In the genomic region with DNA sequence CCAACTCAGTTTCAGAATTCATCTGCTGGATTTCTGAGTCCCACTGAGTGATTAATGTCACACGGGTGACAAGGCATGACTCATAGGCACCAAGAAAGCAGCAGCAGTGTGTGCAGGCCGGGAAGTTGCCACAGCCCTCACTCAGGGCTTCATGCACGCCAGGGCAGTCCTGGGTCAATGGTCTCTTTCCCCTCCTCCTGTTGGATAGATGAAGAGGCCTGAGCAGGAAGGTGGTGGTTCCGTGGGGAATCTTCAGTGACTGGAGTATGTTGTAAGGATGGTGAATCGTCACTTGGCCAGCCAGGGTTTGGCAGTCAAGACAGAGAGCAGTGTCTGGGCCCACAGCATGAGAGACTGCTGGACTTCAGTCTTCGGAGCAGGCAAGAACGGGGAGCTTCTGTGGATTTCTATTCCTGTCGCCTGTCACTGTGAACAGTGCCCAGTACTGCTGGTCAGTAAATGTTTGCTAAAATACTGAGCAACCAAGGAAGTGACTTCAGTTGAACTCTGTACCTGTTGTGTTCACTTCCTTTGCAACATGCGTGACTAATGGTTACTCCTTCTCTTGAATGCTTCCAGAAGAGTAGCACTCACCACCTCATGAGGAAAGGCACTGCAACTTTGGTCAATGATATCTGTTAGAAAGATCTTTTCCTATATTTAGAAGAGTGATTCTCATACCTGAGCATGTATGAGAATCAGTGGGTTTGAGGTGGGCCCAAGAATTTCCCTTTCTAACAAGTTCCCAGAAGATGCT, we compare ENCODE assay signal across 1 cellular context.
TF ChIP-seq lines count a peak whose summit lies in the region.

No MANE protein-coding gene starts in this region.

TF ChIP-seq in HepG2, 621 proteins besides CTCF, POLR2A, EP300 and RAD21 (continued from another document and continues in another):
- no peak; the same call in 1 of the 2 replicates for TF ChIP-seq ZNF124 (CRISPR knock-in tag; IDR thresholded peaks at IDR 0.05)
- TF ChIP-seq TEAD3 (CRISPR knock-in tag; optimal IDR thresholded peaks at IDR 0.05; ENCODE audit: borderline replicate concordance), result no peak
- no peak for TF ChIP-seq TSC22D2 (CRISPR knock-in tag; IDR thresholded peaks at IDR 0.05; ENCODE audit: borderline replicate concordance)
- TF ChIP-seq, protein P1, sequence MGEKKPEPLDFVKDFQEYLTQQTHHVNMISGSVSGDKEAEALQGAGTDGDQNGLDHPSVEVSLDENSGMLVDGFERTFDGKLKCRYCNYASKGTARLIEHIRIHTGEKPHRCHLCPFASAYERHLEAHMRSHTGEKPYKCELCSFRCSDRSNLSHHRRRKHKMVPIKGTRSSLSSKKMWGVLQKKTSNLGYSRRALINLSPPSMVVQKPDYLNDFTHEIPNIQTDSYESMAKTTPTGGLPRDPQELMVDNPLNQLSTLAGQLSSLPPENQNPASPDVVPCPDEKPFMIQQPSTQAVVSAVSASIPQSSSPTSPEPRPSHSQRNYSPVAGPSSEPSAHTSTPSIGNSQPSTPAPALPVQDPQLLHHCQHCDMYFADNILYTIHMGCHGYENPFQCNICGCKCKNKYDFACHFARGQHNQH (CRISPR knock-in tag; IDR thresholded peaks at IDR 0.05), result peak; percentile 83
- no peak for TF ChIP-seq TOE1 (CRISPR knock-in tag; IDR thresholded peaks at IDR 0.05)
- TF ChIP-seq, protein P2, sequence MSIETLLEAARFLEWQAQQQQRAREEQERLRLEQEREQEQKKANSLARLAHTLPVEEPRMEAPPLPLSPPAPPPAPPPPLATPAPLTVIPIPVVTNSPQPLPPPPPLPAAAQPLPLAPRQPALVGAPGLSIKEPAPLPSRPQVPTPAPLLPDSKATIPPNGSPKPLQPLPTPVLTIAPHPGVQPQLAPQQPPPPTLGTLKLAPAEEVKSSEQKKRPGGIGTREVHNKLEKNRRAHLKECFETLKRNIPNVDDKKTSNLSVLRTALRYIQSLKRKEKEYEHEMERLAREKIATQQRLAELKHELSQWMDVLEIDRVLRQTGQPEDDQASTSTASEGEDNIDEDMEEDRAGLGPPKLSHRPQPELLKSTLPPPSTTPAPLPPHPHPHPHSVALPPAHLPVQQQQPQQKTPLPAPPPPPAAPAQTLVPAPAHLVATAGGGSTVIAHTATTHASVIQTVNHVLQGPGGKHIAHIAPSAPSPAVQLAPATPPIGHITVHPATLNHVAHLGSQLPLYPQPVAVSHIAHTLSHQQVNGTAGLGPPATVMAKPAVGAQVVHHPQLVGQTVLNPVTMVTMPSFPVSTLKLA (IDR thresholded peaks at IDR 0.05), result no peak
- TF ChIP-seq KDM5B (CRISPR knock-in tag; IDR thresholded peaks at IDR 0.05; ENCODE audit: borderline replicate concordance), result 0 out of 2 replicates have a peak, but pooled peaks have one; percentile 40
- TF ChIP-seq EEA1 (CRISPR knock-in tag; IDR thresholded peaks at IDR 0.05; ENCODE audit: borderline replicate concordance), result no peak
- TF ChIP-seq POLR2G (IDR thresholded peaks at IDR 0.05; ENCODE audit: low read depth, low read length), result peak; percentile 72
- TF ChIP-seq, protein P3, sequence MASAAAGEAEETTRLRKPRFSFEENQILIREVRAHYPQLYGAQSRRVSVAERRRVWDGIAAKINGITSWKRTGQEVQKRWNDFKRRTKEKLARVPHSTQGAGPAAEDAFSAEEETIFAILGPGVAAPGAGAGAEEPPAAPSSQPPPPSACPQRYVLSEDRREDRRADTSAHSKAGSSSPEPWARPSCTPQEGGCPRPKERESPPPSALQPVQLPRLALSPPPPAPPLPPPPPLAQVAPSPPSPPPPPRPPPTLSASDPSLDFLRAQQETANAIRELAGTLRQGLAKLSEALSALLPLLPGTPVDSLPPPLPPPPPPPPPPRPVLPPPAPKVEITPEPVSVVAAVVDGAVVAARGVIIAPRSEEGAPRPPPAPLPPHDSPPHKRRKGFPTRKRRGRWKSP (CRISPR knock-in tag; IDR thresholded peaks at IDR 0.05), result 0 out of 2 replicates have a peak, but pooled peaks have one; percentile 60
- TF ChIP-seq, protein P4, sequence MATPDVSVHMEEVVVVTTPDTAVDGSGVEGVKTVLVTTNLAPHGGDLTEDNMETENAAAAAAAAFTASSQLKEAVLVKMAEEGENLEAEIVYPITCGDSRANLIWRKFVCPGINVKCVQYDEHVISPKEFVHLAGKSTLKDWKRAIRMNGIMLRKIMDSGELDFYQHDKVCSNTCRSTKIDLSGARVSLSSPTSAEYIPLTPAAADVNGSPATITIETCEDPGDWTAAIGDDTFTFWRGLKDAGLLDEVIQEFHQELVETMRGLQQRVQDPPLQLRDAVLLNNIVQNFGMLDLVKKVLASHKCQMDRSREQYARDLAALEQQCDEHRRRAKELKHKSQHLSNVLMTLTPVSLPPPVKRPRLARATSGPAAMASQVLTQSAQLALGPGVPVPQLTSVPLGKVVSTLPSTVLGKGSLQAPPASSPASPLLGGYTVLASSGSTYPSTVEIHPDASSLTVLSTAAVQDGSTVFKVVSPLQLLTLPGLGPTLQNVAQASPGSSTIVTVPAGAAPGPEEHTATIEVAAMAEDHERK (CRISPR knock-in tag; IDR thresholded peaks at IDR 0.05; ENCODE audit: low read depth), result no peak
- TF ChIP-seq SIN3B (IDR thresholded peaks at IDR 0.05; ENCODE audit: low read length), result no peak
- TF ChIP-seq ZNF292 (CRISPR knock-in tag; IDR thresholded peaks at IDR 0.05; ENCODE audit: borderline replicate concordance, low read depth), result peak; percentile 95; the same call in 1 of the 2 replicates
- TF ChIP-seq ZNF317 (CRISPR knock-in tag; IDR thresholded peaks at IDR 0.05), result peak; percentile 48
- TF ChIP-seq, protein P5, sequence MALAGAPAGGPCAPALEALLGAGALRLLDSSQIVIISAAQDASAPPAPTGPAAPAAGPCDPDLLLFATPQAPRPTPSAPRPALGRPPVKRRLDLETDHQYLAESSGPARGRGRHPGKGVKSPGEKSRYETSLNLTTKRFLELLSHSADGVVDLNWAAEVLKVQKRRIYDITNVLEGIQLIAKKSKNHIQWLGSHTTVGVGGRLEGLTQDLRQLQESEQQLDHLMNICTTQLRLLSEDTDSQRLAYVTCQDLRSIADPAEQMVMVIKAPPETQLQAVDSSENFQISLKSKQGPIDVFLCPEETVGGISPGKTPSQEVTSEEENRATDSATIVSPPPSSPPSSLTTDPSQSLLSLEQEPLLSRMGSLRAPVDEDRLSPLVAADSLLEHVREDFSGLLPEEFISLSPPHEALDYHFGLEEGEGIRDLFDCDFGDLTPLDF (CRISPR knock-in tag; IDR thresholded peaks at IDR 0.05), result no peak
- TF ChIP-seq ZFP41 (CRISPR knock-in tag; IDR thresholded peaks at IDR 0.05; ENCODE audit: borderline replicate concordance), result no peak
- no peak for TF ChIP-seq HCFC1 (IDR thresholded peaks at IDR 0.05; ENCODE audit: low read depth, low read length)
- no peak for TF ChIP-seq ZNF703 (CRISPR knock-in tag; IDR thresholded peaks at IDR 0.05; ENCODE audit: borderline replicate concordance)
- TF ChIP-seq ZNF121 (CRISPR knock-in tag; IDR thresholded peaks at IDR 0.05), result no peak; the same call in 1 of the 2 replicates
- TF ChIP-seq, protein P6, sequence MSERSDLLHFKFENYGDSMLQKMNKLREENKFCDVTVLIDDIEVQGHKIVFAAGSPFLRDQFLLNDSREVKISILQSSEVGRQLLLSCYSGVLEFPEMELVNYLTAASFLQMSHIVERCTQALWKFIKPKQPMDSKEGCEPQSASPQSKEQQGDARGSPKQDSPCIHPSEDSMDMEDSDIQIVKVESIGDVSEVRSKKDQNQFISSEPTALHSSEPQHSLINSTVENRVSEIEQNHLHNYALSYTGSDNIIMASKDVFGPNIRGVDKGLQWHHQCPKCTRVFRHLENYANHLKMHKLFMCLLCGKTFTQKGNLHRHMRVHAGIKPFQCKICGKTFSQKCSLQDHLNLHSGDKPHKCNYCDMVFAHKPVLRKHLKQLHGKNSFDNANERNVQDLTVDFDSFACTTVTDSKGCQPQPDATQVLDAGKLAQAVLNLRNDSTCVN (CRISPR knock-in tag; IDR thresholded peaks at IDR 0.05; ENCODE audit: borderline replicate concordance), result peak; percentile 87
- no peak for TF ChIP-seq GLI4 (CRISPR knock-in tag; IDR thresholded peaks at IDR 0.05; ENCODE audit: borderline replicate concordance)
- TF ChIP-seq, protein P7, sequence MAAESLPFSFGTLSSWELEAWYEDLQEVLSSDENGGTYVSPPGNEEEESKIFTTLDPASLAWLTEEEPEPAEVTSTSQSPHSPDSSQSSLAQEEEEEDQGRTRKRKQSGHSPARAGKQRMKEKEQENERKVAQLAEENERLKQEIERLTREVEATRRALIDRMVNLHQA (CRISPR knock-in tag; IDR thresholded peaks at IDR 0.05), result no peak
- TF ChIP-seq, protein P8, sequence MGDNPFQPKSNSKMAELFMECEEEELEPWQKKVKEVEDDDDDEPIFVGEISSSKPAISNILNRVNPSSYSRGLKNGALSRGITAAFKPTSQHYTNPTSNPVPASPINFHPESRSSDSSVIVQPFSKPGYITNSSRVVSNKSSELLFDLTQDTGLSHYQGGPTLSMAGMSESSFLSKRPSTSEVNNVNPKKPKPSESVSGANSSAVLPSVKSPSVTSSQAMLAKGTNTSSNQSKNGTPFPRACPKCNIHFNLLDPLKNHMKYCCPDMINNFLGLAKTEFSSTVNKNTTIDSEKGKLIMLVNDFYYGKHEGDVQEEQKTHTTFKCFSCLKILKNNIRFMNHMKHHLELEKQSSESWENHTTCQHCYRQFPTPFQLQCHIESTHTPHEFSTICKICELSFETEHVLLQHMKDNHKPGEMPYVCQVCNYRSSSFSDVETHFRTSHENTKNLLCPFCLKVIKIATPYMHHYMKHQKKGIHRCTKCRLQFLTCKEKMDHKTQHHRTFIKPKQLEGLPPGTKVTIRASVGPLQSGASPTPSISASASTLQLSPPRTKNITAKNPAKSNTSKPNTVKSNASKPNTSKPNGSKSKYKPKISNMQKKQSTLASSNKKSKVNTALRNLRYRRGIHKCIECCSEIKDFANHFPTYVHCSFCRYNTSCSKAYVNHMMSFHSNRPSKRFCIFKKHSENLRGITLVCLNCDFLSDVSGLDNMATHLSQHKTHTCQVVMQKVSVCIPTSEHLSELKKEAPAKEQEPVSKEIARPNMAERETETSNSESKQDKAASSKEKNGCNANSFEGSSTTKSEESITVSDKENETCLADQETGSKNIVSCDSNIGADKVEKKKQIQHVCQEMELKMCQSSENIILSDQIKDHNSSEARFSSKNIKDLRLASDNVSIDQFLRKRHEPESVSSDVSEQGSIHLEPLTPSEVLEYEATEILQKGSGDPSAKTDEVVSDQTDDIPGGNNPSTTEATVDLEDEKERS (CRISPR knock-in tag; IDR thresholded peaks at IDR 0.05), result peak; percentile 71
- no peak for TF ChIP-seq ZNF766 (CRISPR knock-in tag; IDR thresholded peaks at IDR 0.05; ENCODE audit: borderline replicate concordance)
- TF ChIP-seq NAIF1 (CRISPR knock-in tag; IDR thresholded peaks at IDR 0.05; ENCODE audit: borderline replicate concordance), result no peak
- TF ChIP-seq, protein P9, sequence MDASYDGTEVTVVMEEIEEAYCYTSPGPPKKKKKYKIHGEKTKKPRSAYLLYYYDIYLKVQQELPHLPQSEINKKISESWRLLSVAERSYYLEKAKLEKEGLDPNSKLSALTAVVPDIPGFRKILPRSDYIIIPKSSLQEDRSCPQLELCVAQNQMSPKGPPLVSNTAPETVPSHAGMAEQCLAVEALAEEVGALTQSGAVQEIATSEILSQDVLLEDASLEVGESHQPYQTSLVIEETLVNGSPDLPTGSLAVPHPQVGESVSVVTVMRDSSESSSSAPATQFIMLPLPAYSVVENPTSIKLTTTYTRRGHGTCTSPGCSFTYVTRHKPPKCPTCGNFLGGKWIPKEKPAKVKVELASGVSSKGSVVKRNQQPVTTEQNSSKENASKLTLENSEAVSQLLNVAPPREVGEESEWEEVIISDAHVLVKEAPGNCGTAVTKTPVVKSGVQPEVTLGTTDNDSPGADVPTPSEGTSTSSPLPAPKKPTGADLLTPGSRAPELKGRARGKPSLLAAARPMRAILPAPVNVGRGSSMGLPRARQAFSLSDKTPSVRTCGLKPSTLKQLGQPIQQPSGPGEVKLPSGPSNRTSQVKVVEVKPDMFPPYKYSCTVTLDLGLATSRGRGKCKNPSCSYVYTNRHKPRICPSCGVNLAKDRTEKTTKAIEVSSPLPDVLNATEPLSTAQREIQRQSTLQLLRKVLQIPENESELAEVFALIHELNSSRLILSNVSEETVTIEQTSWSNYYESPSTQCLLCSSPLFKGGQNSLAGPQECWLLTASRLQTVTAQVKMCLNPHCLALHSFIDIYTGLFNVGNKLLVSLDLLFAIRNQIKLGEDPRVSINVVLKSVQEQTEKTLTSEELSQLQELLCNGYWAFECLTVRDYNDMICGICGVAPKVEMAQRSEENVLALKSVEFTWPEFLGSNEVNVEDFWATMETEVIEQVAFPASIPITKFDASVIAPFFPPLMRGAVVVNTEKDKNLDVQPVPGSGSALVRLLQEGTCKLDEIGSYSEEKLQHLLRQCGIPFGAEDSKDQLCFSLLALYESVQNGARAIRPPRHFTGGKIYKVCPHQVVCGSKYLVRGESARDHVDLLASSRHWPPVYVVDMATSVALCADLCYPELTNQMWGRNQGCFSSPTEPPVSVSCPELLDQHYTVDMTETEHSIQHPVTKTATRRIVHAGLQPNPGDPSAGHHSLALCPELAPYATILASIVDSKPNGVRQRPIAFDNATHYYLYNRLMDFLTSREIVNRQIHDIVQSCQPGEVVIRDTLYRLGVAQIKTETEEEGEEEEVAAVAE (CRISPR knock-in tag; IDR thresholded peaks at IDR 0.05; ENCODE audit: borderline replicate concordance), result 0 out of 2 replicates have a peak, but pooled peaks have one; percentile 38
- TF ChIP-seq ZNF792 (CRISPR knock-in tag; IDR thresholded peaks at IDR 0.05), result no peak; the same call in 1 of the 2 replicates
- peak; percentile 57 for TF ChIP-seq ASH2L (IDR thresholded peaks at IDR 0.05; ENCODE audit: insufficient read length, low read depth, low read length)
- TF ChIP-seq SRSF1 (optimal IDR thresholded peaks at IDR 0.05; ENCODE audit: low read depth, low read length), result no peak
- TF ChIP-seq, protein P10, sequence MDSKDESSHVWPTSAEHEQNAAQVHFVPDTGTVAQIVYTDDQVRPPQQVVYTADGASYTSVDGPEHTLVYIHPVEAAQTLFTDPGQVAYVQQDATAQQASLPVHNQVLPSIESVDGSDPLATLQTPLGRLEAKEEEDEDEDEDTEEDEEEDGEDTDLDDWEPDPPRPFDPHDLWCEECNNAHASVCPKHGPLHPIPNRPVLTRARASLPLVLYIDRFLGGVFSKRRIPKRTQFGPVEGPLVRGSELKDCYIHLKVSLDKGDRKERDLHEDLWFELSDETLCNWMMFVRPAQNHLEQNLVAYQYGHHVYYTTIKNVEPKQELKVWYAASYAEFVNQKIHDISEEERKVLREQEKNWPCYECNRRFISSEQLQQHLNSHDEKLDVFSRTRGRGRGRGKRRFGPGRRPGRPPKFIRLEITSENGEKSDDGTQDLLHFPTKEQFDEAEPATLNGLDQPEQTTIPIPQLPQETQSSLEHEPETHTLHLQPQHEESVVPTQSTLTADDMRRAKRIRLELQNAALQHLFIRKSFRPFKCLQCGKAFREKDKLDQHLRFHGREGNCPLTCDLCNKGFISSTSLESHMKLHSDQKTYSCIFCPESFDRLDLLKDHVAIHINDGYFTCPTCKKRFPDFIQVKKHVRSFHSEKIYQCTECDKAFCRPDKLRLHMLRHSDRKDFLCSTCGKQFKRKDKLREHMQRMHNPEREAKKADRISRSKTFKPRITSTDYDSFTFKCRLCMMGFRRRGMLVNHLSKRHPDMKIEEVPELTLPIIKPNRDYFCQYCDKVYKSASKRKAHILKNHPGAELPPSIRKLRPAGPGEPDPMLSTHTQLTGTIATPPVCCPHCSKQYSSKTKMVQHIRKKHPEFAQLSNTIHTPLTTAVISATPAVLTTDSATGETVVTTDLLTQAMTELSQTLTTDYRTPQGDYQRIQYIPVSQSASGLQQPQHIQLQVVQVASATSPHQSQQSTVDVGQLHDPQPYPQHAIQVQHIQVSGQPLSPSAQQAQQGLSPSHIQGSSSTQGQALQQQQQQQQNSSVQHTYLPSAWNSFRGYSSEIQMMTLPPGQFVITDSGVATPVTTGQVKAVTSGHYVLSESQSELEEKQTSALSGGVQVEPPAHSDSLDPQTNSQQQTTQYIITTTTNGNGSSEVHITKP (CRISPR knock-in tag; IDR thresholded peaks at IDR 0.05; ENCODE audit: low read depth), result no peak
- TF ChIP-seq MAFG (CRISPR knock-in tag; IDR thresholded peaks at IDR 0.05), result no peak
